Comparison of ENCODE assay signal across 8 cellular contexts in genomic region chr12:52007158-52007921, GRCh38. TPM values are rescaled to one million over a fixed set of nuclear protein-coding genes. Genes with fewer than 3 reads are reported as not detected.
A peak's percentile ranks its signal among the peaks of the same experiment; 100 is the strongest.
DNase-seq lines count a peak whose midpoint lies in the region; ATAC-seq and TF ChIP-seq lines count a peak whose summit lies in the region.

No MANE protein-coding gene starts in this region.

- no peaks in the 10 kb centered on the region for H4K20me1 ChIP-seq in PC-9 (ENCODE audit: insufficient read depth)

- POLR2A ChIA-PET in PC-9 (lab: Charles Lee; ENCODE audit: unreplicated experiment), result no interaction called here

- no peaks in the 10 kb centered on the region for H3K36me3 Mint-ChIP-seq in mesothelial cell of epicardium

- H3K9me3 ChIP-seq in stomach smooth muscle (ENCODE audit: control insufficient read depth in 2 of 2, low read length in 2 of 2), result no peaks in the 10 kb centered on the region
- H3K9me3 ChIP-seq in PC-9 (ENCODE audit: insufficient read depth, low read depth), result no peaks in the 10 kb centered on the region

- peak overlapping the region; percentile 59 to 90 for H3K27ac ChIP-seq in coronary artery
- peak overlapping the region; percentile 67 for H3K27ac ChIP-seq in stomach smooth muscle (ENCODE audit: low read length)
- no peak overlapping the region for H3K27ac ChIP-seq in PC-9

- CTCF ChIA-PET in PC-9 (lab: Charles Lee), result no interaction called here

- TF ChIP-seq CTCF in coronary artery (IDR thresholded peaks at IDR 0.05) (no peak), mesothelial cell of epicardium (IDR thresholded peaks at IDR 0.05; ENCODE audit: unreplicated experiment) (no peak), PC-9 (conservative IDR thresholded peaks at IDR 0.05) (no peak)

- no peaks in the 10 kb centered on the region for H3K9me2 ChIP-seq in PC-9 (ENCODE audit: insufficient read depth)

- no peak overlapping the region for H3K27ac Mint-ChIP-seq in mesothelial cell of epicardium

- peak overlapping the region; percentile 81 for H3K4me3 Mint-ChIP-seq in mesothelial cell of epicardium

- H3K27me3 ChIP-seq in stomach smooth muscle (ENCODE audit: control insufficient read depth in 1 of 2, insufficient read depth in 2 of 2, low read length in 2 of 2), result peaks cover 19 to 24% of the 10 kb centered on the region in 2 donors
- H3K27me3 ChIP-seq in PC-9 (ENCODE audit: insufficient read depth, low read depth), result no peaks in the 10 kb centered on the region

- H3K4me1 ChIP-seq in stomach smooth muscle (ENCODE audit: control insufficient read depth, insufficient read depth, low read length), result peaks cover 36% of the 10 kb centered on the region
- no peaks in the 10 kb centered on the region for H3K4me1 ChIP-seq in PC-9 (replicated peaks; ENCODE audit: insufficient read depth)

- H3F3A ChIP-seq in PC-9 (ENCODE audit: insufficient read depth, low read depth), result 0 out of 2 replicates have a peak, but pooled peaks cover 4% of the 10 kb centered on the region

- peak overlapping the region; percentile 48 to 55 for H3K9ac ChIP-seq in stomach smooth muscle (ENCODE audit: low read length in 2 of 2)

- H3K36me3 ChIP-seq in stomach smooth muscle (ENCODE audit: control insufficient read depth in 2 of 2, insufficient read depth in 2 of 2, low read length in 2 of 2) (no peaks in the 10 kb centered on the region), PC-9 (ENCODE audit: low read depth) (no peaks in the 10 kb centered on the region)

- DNase-seq in GM03348 (ENCODE audit: low spot score) (peak; percentile 37), coronary artery (ENCODE audit: low spot score) (no peak), mesothelial cell of epicardium (ENCODE audit: low spot score in 2 of 2, unreplicated experiment in 2 of 2) (no peak), PC-9 (no peak)

- H2AFZ ChIP-seq in PC-9, result no peak overlapping the region

- intact Hi-C loops in PC-9 (cut with micrococcal nuclease; ENCODE audit: unreplicated experiment), result no loop called here

- no TSS peak for BruUV-seq in PC-9 (replicated peaks; lab: Mats Ljungman, UMichigan)

- peaks cover 32% of the 10 kb centered on the region for H3K4me1 Mint-ChIP-seq in mesothelial cell of epicardium

- H3K79me2 ChIP-seq in PC-9 (ENCODE audit: low read depth), result no peaks in the 10 kb centered on the region

- H3K4me3 ChIP-seq in coronary artery, result peak overlapping the region; percentile 84
- H3K4me3 ChIP-seq in stomach smooth muscle (ENCODE audit: low read length in 2 of 2), result peak overlapping the region; percentile 60 to 72
- H3K4me3 ChIP-seq in PC-9, result no peak overlapping the region

- H3K9me3 Mint-ChIP-seq in mesothelial cell of epicardium, result no peaks in the 10 kb centered on the region

- H3K4me2 ChIP-seq in PC-9, result no peak overlapping the region

- ATAC-seq in activated CD4-positive, CD25-positive, alpha-beta regulatory T cell treated with anti-CD3 and anti-CD28 coated beads, Interleukin-2, amount 50 U/mL, for 24 hours, result peak; percentile 52 to 58
- ATAC-seq in GM21528 (IDR thresholded peaks at IDR 0.05; ENCODE audit: low FRiP score, unreplicated experiment), result no peak
- ATAC-seq in GM21619 (IDR thresholded peaks at IDR 0.05; ENCODE audit: unreplicated experiment), result no peak

- H3K27me3 Mint-ChIP-seq in mesothelial cell of epicardium (ENCODE audit: low read depth), result peaks cover 43% of the 10 kb centered on the region

RNA-seq across cellular contexts. Expression of gene TAMALIN, which starts 0.6 kb away (rescaled TPM):
- total RNA-seq in mesothelial cell of epicardium (20.3 to 24.3 TPM (median 22.0 TPM) in 3 replicates), PC-9 (2021) (0.50 TPM in 1 of 2 replicates, not detected in the other)

RNA-seq across cellular contexts. Expression of gene NR4A1, which starts 43.9 kb away (rescaled TPM):
- total RNA-seq in mesothelial cell of epicardium (138 to 141 TPM (median 141 TPM) in 3 replicates), PC-9 (2021) (6.5 and 13.4 TPM in 2 replicates)

RNA-seq across cellular contexts. Expression of gene ACVR1B, which starts 55.8 kb away (rescaled TPM):
- total RNA-seq in mesothelial cell of epicardium, result 31.2 to 31.3 TPM (median 31.2 TPM) in 3 replicates
- total RNA-seq in PC-9 (2021), result 13.4 and 15.4 TPM in 2 replicates

Comparison
In these comparisons a context has a peak if more than half of its experiments do, and no peak if none do; other contexts are left out.
1. ATAC-seq: peak in activated CD4-positive, CD25-positive, alpha-beta regulatory T cell treated with anti-CD3 and anti-CD28 coated beads, Interleukin-2, amount 50 U/mL, for 24 hours (2 of 2); none in GM21528 (single experiment) and GM21619 (single experiment).
2. RNA of gene TAMALIN, which starts 0.6 kb away (total RNA-seq): 20.3 to 24.3 TPM in mesothelial cell of epicardium; 0.50 TPM in PC-9; every median in the first group is over 10 times any median in the second.